8 cellular contexts compared by ENCODE assay signal in the genomic region with DNA sequence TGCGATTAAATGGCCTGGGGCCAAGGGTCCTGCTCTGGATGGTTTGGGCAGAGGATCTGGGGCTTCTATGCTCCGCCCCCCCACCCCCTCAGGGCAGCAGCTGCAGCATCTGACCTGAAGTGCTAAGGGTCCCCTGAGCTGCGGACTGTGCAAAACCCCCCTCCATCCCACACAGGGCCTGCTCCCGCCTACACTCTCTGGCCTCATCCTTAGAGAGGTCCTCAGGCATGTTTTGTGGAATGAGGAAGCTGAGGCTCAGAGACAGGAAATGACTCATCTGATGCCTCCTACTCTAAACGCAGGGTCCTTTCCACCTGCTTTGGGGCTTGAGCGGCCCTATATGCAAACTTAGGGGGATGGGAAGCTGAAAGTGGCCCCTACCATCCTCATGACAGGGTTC. TPM values are rescaled to one million over a fixed set of nuclear protein-coding genes. Genes with fewer than 3 reads are reported as not detected.
DNase-seq lines count a peak whose midpoint lies in the region; ATAC-seq, FAIRE-seq and TF ChIP-seq lines count a peak whose summit lies in the region.

No MANE protein-coding gene starts in this region.

- H3K27ac Mint-ChIP-seq in naive thymus-derived CD4-positive, alpha-beta T cell = peak overlapping the region in 1 of 9 donors; percentile 76

- H3K4me1 Mint-ChIP-seq in naive thymus-derived CD4-positive, alpha-beta T cell = peaks cover 0 to 14% (median 8%) of the 10 kb centered on the region in 7 donors

- intact Hi-C loops in naive thymus-derived CD4-positive, alpha-beta T cell (cut with micrococcal nuclease) = no loop called here

- H3K4me1 ChIP-seq in naive thymus-derived CD4-positive, alpha-beta T cell (ENCODE audit: control insufficient read depth in 2 of 2, insufficient read depth in 2 of 2, low read length in 2 of 2) = no peaks in the 10 kb centered on the region

- H3K9me3 ChIP-seq in AG04450 (ENCODE audit: control insufficient read depth, insufficient read depth, low read length) = peaks cover 9% of the 10 kb centered on the region; the same call in 1 of the 2 replicates
- no peaks in the 10 kb centered on the region for H3K9me3 ChIP-seq in naive thymus-derived CD4-positive, alpha-beta T cell (ENCODE audit: control insufficient read depth in 2 of 3, low read length in 3 of 3)
- H3K9me3 ChIP-seq in WERI-Rb-1 (ENCODE audit: severe bottlenecking) = no peaks in the 10 kb centered on the region

- no peaks in the 10 kb centered on the region for H3K9me3 Mint-ChIP-seq in naive thymus-derived CD4-positive, alpha-beta T cell

- no peaks in the 10 kb centered on the region for H3K27me3 Mint-ChIP-seq in naive thymus-derived CD4-positive, alpha-beta T cell

- no peaks in the 10 kb centered on the region for H3K27me3 ChIP-seq in AG04450 (ENCODE audit: control insufficient read depth, insufficient read depth, low read length)
- no peaks in the 10 kb centered on the region for H3K27me3 ChIP-seq in bronchial epithelial cell (ENCODE audit: control insufficient read depth, insufficient read depth, low read length)
- no peaks in the 10 kb centered on the region for H3K27me3 ChIP-seq in naive thymus-derived CD4-positive, alpha-beta T cell (ENCODE audit: control insufficient read depth in 2 of 2, insufficient read depth in 2 of 2, low read length in 2 of 2)
- H3K27me3 ChIP-seq in WERI-Rb-1 (ENCODE audit: insufficient read depth, low read depth, severe bottlenecking) = no peaks in the 10 kb centered on the region

- DNase-seq in AG04450 (ENCODE audit: low read depth, low spot score) = peak; percentile 56
- DNase-seq in NCI-H226 = peak; percentile 92
- peak; percentile 82 for DNase-seq in bronchial epithelial cell (ENCODE audit: low read depth)
- DNase-seq in naive thymus-derived CD4-positive, alpha-beta T cell = peak in 1 of 9 donors; percentile 40
- no peak for DNase-seq in WERI-Rb-1
- no peak for DNase-seq in NCI-H2107 treated with DMSO at 0.1 percent for 48 hours (lab: John Stamatoyannopoulos, UW; ENCODE audit: unreplicated experiment)

- peak; percentile 76 for ATAC-seq in GM18858 (IDR thresholded peaks at IDR 0.05; ENCODE audit: unreplicated experiment)
- peak; percentile 77 for ATAC-seq in HG02840 (IDR thresholded peaks at IDR 0.05; ENCODE audit: low FRiP score, unreplicated experiment)
- peak; percentile 72 for ATAC-seq in naive thymus-derived CD4-positive, alpha-beta T cell

- CTCF ChIA-PET in AG04450 (lab: Charles Lee) = interaction anchor here (1.0 to 1.3 kb wide), 2 partner anchors 25 to 180 kb away, joined by 4 to 8 read pairs; no protein-coding TSS in a partner anchor
- CTCF ChIA-PET in naive thymus-derived CD4-positive, alpha-beta T cell (lab: Charles Lee) = no interaction called here

- H3K36me3 Mint-ChIP-seq in naive thymus-derived CD4-positive, alpha-beta T cell = no peaks in the 10 kb centered on the region

- H3K4me3 Mint-ChIP-seq in naive thymus-derived CD4-positive, alpha-beta T cell = peak overlapping the region in 2 of 10 donors; percentile 34 to 40

- H3K4me3 ChIP-seq in AG04450 (ENCODE audit: low read depth, low read length) (no peak overlapping the region), bronchial epithelial cell (ENCODE audit: low read depth, low read length) (no peak overlapping the region), WERI-Rb-1 (ENCODE audit: low read depth, low read length) (no peak overlapping the region)
- no peak overlapping the region for H3K4me3 ChIP-seq in naive thymus-derived CD4-positive, alpha-beta T cell (ENCODE audit: low read length)

- FAIRE-seq in bronchial epithelial cell (lab: Jason Lieb, UNC) = no peak

- TF ChIP-seq CTCF in AG04450 (IDR thresholded peaks at IDR 0.05; ENCODE audit: low read depth, low read length) = no peak
- TF ChIP-seq CTCF in bronchial epithelial cell (IDR thresholded peaks at IDR 0.05; ENCODE audit: insufficient read depth, low read length, severe bottlenecking) = no peak
- no peak for TF ChIP-seq CTCF in WERI-Rb-1 (IDR thresholded peaks at IDR 0.05; ENCODE audit: low read depth, low read length)

- H3K27ac ChIP-seq in AG04450 (ENCODE audit: low read depth, low read length) = peak overlapping the region; percentile 61
- no peak overlapping the region for H3K27ac ChIP-seq in naive thymus-derived CD4-positive, alpha-beta T cell (ENCODE audit: low read depth, low read length)
- H3K27ac ChIP-seq in WERI-Rb-1 = no peak overlapping the region

- H3K36me3 ChIP-seq in bronchial epithelial cell (ENCODE audit: control insufficient read depth, insufficient read depth, low read length) (no peaks in the 10 kb centered on the region), WERI-Rb-1 (no peaks in the 10 kb centered on the region)
- H3K36me3 ChIP-seq in naive thymus-derived CD4-positive, alpha-beta T cell (ENCODE audit: control insufficient read depth in 2 of 3, insufficient read depth in 3 of 3, low read length in 3 of 3) = no peaks in the 10 kb centered on the region

- POLR2A ChIA-PET in AG04450 (lab: Yijun Ruan, JAX) = interaction anchor here (0.5 to 2.4 kb wide), 3 partner anchors 13 to 16 kb away, joined by 3 to 6 read pairs (median 5); no protein-coding TSS in a partner anchor
- POLR2A ChIA-PET in naive thymus-derived CD4-positive, alpha-beta T cell (lab: Charles Lee) = no interaction called here

RNA-seq across cellular contexts. Expression of gene CTSH, which starts 59.5 kb away (rescaled TPM):
- 4.8 and 5.6 TPM in 2 replicates for polyA plus RNA-seq in AG04450 (2011; rRNA removed)
- 2.0 and 2.9 TPM in 2 replicates for polyA minus RNA-seq in AG04450 (2011; rRNA and poly(A)+ RNA removed)
- 47.5 and 75.8 TPM in 2 replicates for total RNA-seq in bronchial epithelial cell
- 10 to 100 TPM in 3 of 5 experiments, 1 to 10 TPM in 2; 8.4 to 98.4 (median 10.4) TPM for total RNA-seq in naive thymus-derived CD4-positive, alpha-beta T cell
- polyA plus RNA-seq in naive thymus-derived CD4-positive, alpha-beta T cell = 10 to 100 TPM; 11.4 to 12.2 TPM

Comparison
In these comparisons a context has a peak if more than half of its experiments do, and no peak if none do; other contexts are left out.
1. DNase-seq: peak in AG04450 (single experiment), NCI-H226 (single experiment) and bronchial epithelial cell (single experiment); none in WERI-Rb-1 (single experiment) and NCI-H2107 treated with DMSO at 0.1 percent for 48 hours (single experiment).
2. Peak in every context shown above with its lines, with median percentiles within 50 percentile points of each other: ATAC-seq.